27 cellular contexts compared by ENCODE assay signal in genomic region chr1:65232402-65233122, GRCh38.
A peak's percentile ranks its signal among the peaks of the same experiment; 100 is the strongest.
DNase-seq lines count a peak whose midpoint lies in the region; ATAC-seq and TF ChIP-seq lines count a peak whose summit lies in the region.
"Had no signal": no experiment of that assay in that cellular context is flagged by ENCODE, and none has a peak within 500 bp of the region (broad histone marks: within the 10 kb centered on the region; RNA-seq: fewer than 3 reads in every experiment).

No MANE protein-coding gene starts in this region.

- TF ChIP-seq CTCF in SK-N-SH (IDR thresholded peaks at IDR 0.05), result no peak
- no peak for TF ChIP-seq CTCF in WTC11 (IDR thresholded peaks at IDR 0.05)
- no peak for TF ChIP-seq CTCF in adrenal gland (IDR thresholded peaks at IDR 0.05)
- no peak for TF ChIP-seq CTCF in ovary (IDR thresholded peaks at IDR 0.05)

- H3K36me3 ChIP-seq in SK-N-SH (replicated peaks in 1 of 2; ENCODE audit: control insufficient read depth in 1 of 2, insufficient read depth in 2 of 2, low read length in 1 of 2) (no peaks in the 10 kb centered on the region), adrenal gland (replicated peaks in 1 of 2) (no peaks in the 10 kb centered on the region), ovary (no peaks in the 10 kb centered on the region)
- H3K36me3 ChIP-seq: SJCRH30, uterus had no signal

- H3K4me3 Mint-ChIP-seq in WTC11, result no peak overlapping the region
- H3K4me3 Mint-ChIP-seq: activated naive CD4-positive, alpha-beta T cell treated with anti-CD3 and anti-CD28 coated beads, Interleukin-2, amount 10 ng/mL, durations not matched to agents 7 days and 5 days; B cell; mesothelial cell of epicardium; neural crest cell had no signal

- H3K27ac ChIP-seq in SK-N-SH (ENCODE audit: low read depth in 2 of 2, low read length in 1 of 2), result no peak overlapping the region
- no peak overlapping the region for H3K27ac ChIP-seq in adrenal gland
- H3K27ac ChIP-seq in ovary, result no peak overlapping the region
- H3K27ac ChIP-seq: foreskin keratinocyte, SJCRH30, uterus had no signal

- no peaks in the 10 kb centered on the region for H3K27me3 Mint-ChIP-seq in WTC11 (ENCODE audit: low read depth)

- H3K27me3 ChIP-seq in SK-N-SH (ENCODE audit: insufficient read depth) (no peaks in the 10 kb centered on the region), adrenal gland (no peaks in the 10 kb centered on the region), ovary (no peaks in the 10 kb centered on the region)
- H3K27me3 ChIP-seq: foreskin keratinocyte, SJCRH30, uterus had no signal

- peaks cover 22% of the 10 kb centered on the region for H3K4me1 Mint-ChIP-seq in WTC11
- H3K4me1 Mint-ChIP-seq: B cell, neural crest cell had no signal

- no peaks in the 10 kb centered on the region for H3K79me2 ChIP-seq in SK-N-SH (ENCODE audit: insufficient read depth)

- H2AFZ ChIP-seq in SK-N-SH (ENCODE audit: low read depth), result no peak overlapping the region

- intact Hi-C loops in adrenal gland (cut with DNase I) (loop anchor here in 1 of 2 donors (10.0 kb wide), 1 partner anchor 452 kb away; no protein-coding TSS in a partner anchor), ovary (cut with DNase I) (no loop called here)

- no peak for TF ChIP-seq RAD21 in SK-N-SH (IDR thresholded peaks at IDR 0.05; ENCODE audit: low read length)

- H3K27ac Mint-ChIP-seq in WTC11, result peak overlapping the region; percentile 27; the same call in 1 of the 2 replicates
- H3K27ac Mint-ChIP-seq: activated naive CD4-positive, alpha-beta T cell treated with anti-CD3 and anti-CD28 coated beads, Interleukin-2, amount 10 ng/mL, durations not matched to agents 7 days and 5 days; B cell; mesothelial cell of epicardium had no signal

- no peaks in the 10 kb centered on the region for H3K9me3 Mint-ChIP-seq in WTC11
- H3K9me3 Mint-ChIP-seq: activated naive CD4-positive, alpha-beta T cell treated with anti-CD3 and anti-CD28 coated beads, Interleukin-2, amount 10 ng/mL, durations not matched to agents 7 days and 5 days had no signal

- DNase-seq in SK-N-SH (no peak), WTC11 (ENCODE audit: low spot score) (no peak), iris pigment epithelial cell (ENCODE audit: low read depth) (peak; percentile 12), adrenal gland (no peak), ovary (no peak)
- DNase-seq: 8988T; activated CD4-positive, alpha-beta T cell treated with anti-CD3 and anti-CD28 coated beads for 4 hours; activated naive CD4-positive, alpha-beta T cell treated with anti-CD3 and anti-CD28 coated beads, Interleukin-2, amount 10 ng/mL, durations not matched to agents 7 days and 5 days; Calu3; cortex of kidney; foreskin keratinocyte; H7; kidney glomerular epithelial cell; MM.1S; NCI-H1436 treated with DMSO at 0.1 percent for 48 hours; NCI-H774; stimulated activated CD8-positive, alpha-beta memory T cell treated with anti-CD3 and anti-CD28 coated beads, Interleukin-4, amount 100 ng/mL, for 48 hours; substantia nigra; T-helper 9 cell; uterus had no signal

- TF ChIP-seq POLR2A in adrenal gland (IDR thresholded peaks at IDR 0.05) (no peak), ovary (IDR thresholded peaks at IDR 0.05) (no peak)

- H3K36me3 Mint-ChIP-seq in WTC11, result peaks cover 8% of the 10 kb centered on the region

- no peaks in the 10 kb centered on the region for H4K20me1 ChIP-seq in SK-N-SH (ENCODE audit: insufficient read depth)

- H3F3A ChIP-seq in SK-N-SH (replicated peaks; ENCODE audit: insufficient read depth), result no peaks in the 10 kb centered on the region

- WGBS in SK-N-SH (ENCODE audit: low lambda C conversion rate), result 78% methylated on average over 4 of the region's 4 CpGs
- WGBS in adrenal gland, 4 donors, result 70 to 80% (median 75%) methylated on average over 4 of the region's 4 CpGs
- 85 to 87% (median 86%) methylated on average over 4 of the region's 4 CpGs for WGBS in ovary, 3 donors

- no peaks in the 10 kb centered on the region for H3K9me2 ChIP-seq in SK-N-SH

- POLR2A ChIA-PET in SK-N-SH (lab: Yijun Ruan, JAX), result no interaction called here
- POLR2A ChIA-PET in WTC11 (lab: Charles Lee), result no interaction called here

- ATAC-seq in SK-N-SH treated with all-trans-retinoic acid at 6 μM for 48 hours (peak; percentile 65), HG02870 (IDR thresholded peaks at IDR 0.05; ENCODE audit: unreplicated experiment) (peak; percentile 28), WTC11 (no peak), HG02642 (IDR thresholded peaks at IDR 0.05; ENCODE audit: poor library complexity, unreplicated experiment) (no peak)
- ATAC-seq: foreskin keratinocyte had no signal

- no peak overlapping the region for H3K4me3 ChIP-seq in SK-N-SH (ENCODE audit: low read depth in 2 of 2, low read length in 1 of 2)
- no peak overlapping the region for H3K4me3 ChIP-seq in adrenal gland
- H3K4me3 ChIP-seq in ovary, result no peak overlapping the region
- H3K4me3 ChIP-seq: SJCRH30, uterus had no signal

- CTCF ChIA-PET in SK-N-SH (lab: Yijun Ruan, JAX), result interaction anchor here (1.3 to 3.2 kb wide), 4 partner anchors 11 to 455 kb away, joined by 3 to 21 read pairs (median 5); no protein-coding TSS in a partner anchor
- CTCF ChIA-PET in WTC11 (lab: Charles Lee), result interaction anchor here (0.7 to 3.7 kb wide), 5 partner anchors 17 to 455 kb away, joined by 3 to 15 read pairs (median 3); partner anchors contain the start of gene DNAJC6

- H3K9me3 ChIP-seq in SK-N-SH (0 out of 2 replicates have a peak, but pooled peaks cover 2% of the 10 kb centered on the region), adrenal gland (replicated peaks in 1 of 3) (no peaks in the 10 kb centered on the region), ovary (no peaks in the 10 kb centered on the region)
- H3K9me3 ChIP-seq: SJCRH30 had no signal

- no peak for TF ChIP-seq EP300 in SK-N-SH (IDR thresholded peaks at IDR 0.05; ENCODE audit: borderline replicate concordance in 1 of 2, low read depth in 1 of 2, low read length in 1 of 2)
- no peak for TF ChIP-seq EP300 in ovary (IDR thresholded peaks at IDR 0.05)

- no peak overlapping the region for H3K9ac ChIP-seq in SK-N-SH

- H3K4me2 ChIP-seq in SK-N-SH, result no peak overlapping the region

- H3K4me1 ChIP-seq in SK-N-SH (ENCODE audit: control insufficient read depth in 1 of 2, insufficient read depth in 2 of 2, low read depth in 1 of 2, low read length in 1 of 2) (peaks cover 0 to 8% of the 10 kb centered on the region in 2 experiments; a peak in 3 of 4 replicates), adrenal gland (replicated peaks in 1 of 2) (no peaks in the 10 kb centered on the region), ovary (ENCODE audit: insufficient read depth) (no peaks in the 10 kb centered on the region)
- H3K4me1 ChIP-seq: SJCRH30, uterus had no signal

TF ChIP-seq in SK-N-SH treated with all-trans-retinoic acid at 6 μM for 48 hours, 23 proteins besides CTCF, POLR2A, EP300 and RAD21 (continues in another document):
- TF ChIP-seq ZNF70 (CRISPR knock-in tag; IDR thresholded peaks at IDR 0.05) (no peak), ZNF8 (CRISPR knock-in tag; IDR thresholded peaks at IDR 0.05) (no peak)

TF ChIP-seq in SK-N-SH, 30 proteins besides CTCF, POLR2A, EP300 and RAD21 (continues in another document):
- TF ChIP-seq FOSL2 (IDR thresholded peaks at IDR 0.05; ENCODE audit: borderline replicate concordance, low read depth) (no peak), IRF3 (IDR thresholded peaks at IDR 0.05; ENCODE audit: low read depth, low read length) (no peak)

TF ChIP-seq in WTC11, 78 proteins besides CTCF, POLR2A, EP300 and RAD21:
- TF ChIP-seq ZNF219 (CRISPR knock-in tag; IDR thresholded peaks at IDR 0.05; ENCODE audit: borderline replicate concordance), result no peak
- TF ChIP-seq NR2C2 (CRISPR knock-in tag; IDR thresholded peaks at IDR 0.05), result no peak
- no peak for TF ChIP-seq JUN (CRISPR knock-in tag; IDR thresholded peaks at IDR 0.05)
- TF ChIP-seq ZNF423 (CRISPR knock-in tag; IDR thresholded peaks at IDR 0.05), result no peak
- TF ChIP-seq ZNF263 (CRISPR knock-in tag; IDR thresholded peaks at IDR 0.05; ENCODE audit: low read depth), result no peak

Comparison
In these comparisons a context has a peak if more than half of its experiments do, and no peak if none do; other contexts are left out.
1. ATAC-seq: peak in SK-N-SH treated with all-trans-retinoic acid at 6 μM for 48 hours (single experiment) and HG02870 (single experiment); none in WTC11 (single experiment) and HG02642 (single experiment).